9 cellular contexts compared by ENCODE assay signal in the genomic region with DNA sequence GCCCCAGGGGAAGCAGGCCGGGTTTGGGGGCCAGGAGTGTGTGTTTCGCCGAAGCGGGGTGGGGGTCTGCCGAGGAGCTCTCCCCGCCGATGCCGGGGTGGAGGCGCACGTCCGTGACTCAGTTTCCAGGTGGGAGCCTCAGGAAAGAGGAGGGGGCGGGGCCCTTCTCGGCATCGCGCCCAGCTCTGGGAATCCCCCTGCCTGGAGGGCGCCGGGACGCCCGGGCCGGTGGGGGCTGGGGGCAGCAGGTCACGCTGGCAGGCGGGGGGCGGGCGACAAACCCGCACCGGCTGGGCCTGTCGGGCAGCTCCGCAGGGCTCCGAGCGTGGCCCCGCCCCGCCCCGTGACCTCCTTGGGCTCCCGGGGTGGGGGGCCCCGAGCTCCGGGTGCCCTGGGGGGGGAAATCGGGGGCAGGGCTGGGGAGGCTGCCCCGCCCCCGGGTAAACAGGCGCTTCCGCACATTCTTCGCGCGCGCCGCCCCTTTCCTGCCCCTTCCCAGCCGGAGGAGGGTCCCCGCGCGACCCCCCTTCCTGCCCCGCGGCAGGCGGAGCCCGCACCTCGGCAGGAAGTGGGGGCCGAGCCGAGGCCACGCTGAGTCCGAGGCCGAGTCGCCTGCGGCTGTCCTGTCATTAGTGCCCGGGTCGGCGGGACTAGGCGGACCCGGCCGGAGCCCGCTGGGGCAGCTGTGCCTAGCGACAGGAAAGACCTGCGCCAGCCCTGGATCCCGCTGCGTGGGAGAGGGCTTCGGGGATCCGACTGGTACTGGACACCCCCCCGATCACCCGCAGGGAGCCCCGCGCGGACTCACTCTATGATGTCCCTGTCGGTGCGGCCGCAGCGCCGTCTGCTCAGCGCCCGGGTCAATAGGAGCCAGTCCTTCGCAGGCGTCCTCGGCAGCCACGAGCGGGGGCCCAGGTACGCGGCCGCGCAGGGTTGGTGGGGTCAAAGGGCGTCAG. TPM values are rescaled to one million over a fixed set of nuclear protein-coding genes. Genes with fewer than 3 reads are reported as not detected.
DNase-seq lines count a peak whose midpoint lies in the region; ATAC-seq, FAIRE-seq and TF ChIP-seq lines count a peak whose summit lies in the region.
"Had no signal": no experiment of that assay in that cellular context is flagged by ENCODE, and none has a peak within 500 bp of the region (broad histone marks: within the 10 kb centered on the region; RNA-seq: fewer than 3 reads in every experiment).

No MANE protein-coding gene starts in this region.

- H3K4me1 ChIP-seq in GM12878 (ENCODE audit: control insufficient read depth, insufficient read depth, low read length): peaks cover 4% of the 10 kb centered on the region
- no peaks in the 10 kb centered on the region for H3K4me1 ChIP-seq in iPS-20b (ENCODE audit: insufficient read depth, low read length)
- H3K4me1 ChIP-seq in smooth muscle cell (ENCODE audit: low read depth): peaks cover 12% of the 10 kb centered on the region

- SMC1A ChIA-PET in GM12878 (lab: Charles Lee; ENCODE audit: uncharacterized antibody, unreplicated experiment): interaction anchor here (0.8 to 1.9 kb wide), 7 partner anchors 16 to 43 kb away, joined by 3 to 5 read pairs (median 3); no protein-coding TSS in a partner anchor

- CTCF ChIA-PET in GM12878 (lab: Yijun Ruan, JAX): interaction anchor here (0.9 to 11.3 kb wide), 11 partner anchors 9 to 292 kb away, joined by 3 to 131 read pairs (median 5); partner anchors contain the start of genes ATP6V0D1, CARMIL2, RANBP10 and TSNAXIP1

- H3K4me2 ChIP-seq in GM12878 (ENCODE audit: control insufficient read depth, insufficient read depth) (peak overlapping the region; percentile 86), smooth muscle cell (peak overlapping the region; percentile 100)

- peaks cover 0 to 2% of the 10 kb centered on the region in 2 experiments; a peak in 1 of 4 replicates for H3K27me3 ChIP-seq in GM12878 (replicated peaks in 1 of 2; ENCODE audit: control insufficient read depth in 2 of 2, insufficient read depth in 2 of 2, low read length in 1 of 2)
- H3K27me3 ChIP-seq in iPS-20b (ENCODE audit: insufficient read depth, low read length): peaks cover 95% of the 10 kb centered on the region
- no peaks in the 10 kb centered on the region for H3K27me3 ChIP-seq in smooth muscle cell (ENCODE audit: low read depth)

- RAD21 ChIA-PET in GM12878 (lab: Charles Lee; ENCODE audit: unreplicated experiment): interaction anchor here (0.6 to 2.1 kb wide), 12 partner anchors 9 to 128 kb away, joined by 3 to 11 read pairs (median 4); partner anchors contain the start of genes ATP6V0D1, C16orf86, CARMIL2 and ENKD1

- H3F3A ChIP-seq in smooth muscle cell (ENCODE audit: low read depth): peaks cover 3% of the 10 kb centered on the region

- DNase-seq in NCI-H146 (lab: John Stamatoyannopoulos, UW): peak; percentile 58
- DNase-seq in NCI-H146 treated with DMSO at 0.1 percent for 48 hours (lab: John Stamatoyannopoulos, UW; ENCODE audit: unreplicated experiment): no peak
- DNase-seq in T follicular helper cell (ENCODE audit: low read depth): peak; percentile 65
- DNase-seq in GM12878 (ENCODE audit: low read depth, low spot score): no peak
- DNase-seq in smooth muscle cell (lab: John Stamatoyannopoulos, UW; ENCODE audit: unreplicated experiment): peak; percentile 43
- no peak for DNase-seq in NCI-H187 treated with DMSO at 0.1 percent for 48 hours (lab: John Stamatoyannopoulos, UW)

- H3K9me3 ChIP-seq in GM12878 (replicated peaks; ENCODE audit: control insufficient read depth, insufficient read depth, low read length) (no peaks in the 10 kb centered on the region), iPS-20b (ENCODE audit: insufficient read depth, low read depth, low read length) (no peaks in the 10 kb centered on the region), smooth muscle cell (replicated peaks; ENCODE audit: low read depth) (no peaks in the 10 kb centered on the region)

- 11% methylated on average over 59 of the region's 97 CpGs for WGBS in GM12878 (ENCODE audit: insufficient coverage, insufficient replicate concordance, low lambda C conversion rate, missing lambda C conversion rate)
- 5% methylated on average over 64 of the region's 97 CpGs for WGBS in smooth muscle cell (ENCODE audit: low lambda C conversion rate)

- no peak for TF ChIP-seq RAD21 in GM12878 (IDR thresholded peaks at IDR 0.05; ENCODE audit: insufficient read depth, low read depth, low read length)

- FAIRE-seq in GM12878 (lab: Jason Lieb, UNC): no peak
- FAIRE-seq: A204.1 had no signal

- H3K27ac ChIP-seq in GM12878 (ENCODE audit: control insufficient read depth, insufficient read depth) (peak overlapping the region; percentile 50), iPS-20b (ENCODE audit: low read length) (no peak overlapping the region), smooth muscle cell (ENCODE audit: low read depth) (no peak overlapping the region)

- TF ChIP-seq CTCF in GM12878 (IDR thresholded peaks at IDR 0.05 in 2 of 3, conservative IDR thresholded peaks at IDR 0.05 in 1 of 3; ENCODE audit: control insufficient read depth in 2 of 3, extremely low read depth in 1 of 3, insufficient read depth in 1 of 3, low read depth in 3 of 3, low read length in 3 of 3) (no peak), smooth muscle cell (IDR thresholded peaks at IDR 0.05; ENCODE audit: borderline replicate concordance, insufficient read depth, poor library complexity, severe bottlenecking) (no peak)

- H4K20me1 ChIP-seq in GM12878 (ENCODE audit: control insufficient read depth, insufficient read depth): peaks cover 4% of the 10 kb centered on the region
- peaks cover 100% of the 10 kb centered on the region for H4K20me1 ChIP-seq in smooth muscle cell (ENCODE audit: low read depth)

- H3K4me3 ChIP-seq in GM12878 (peak overlapping the region; percentile 83), iPS-20b (ENCODE audit: low read length) (peak overlapping the region; percentile 60), smooth muscle cell (peak overlapping the region; percentile 83)

- H3K36me3 ChIP-seq in GM12878 (ENCODE audit: control insufficient read depth in 2 of 2, insufficient read depth in 2 of 2, low read length in 1 of 2): peaks cover 3 to 9% of the 10 kb centered on the region in 2 experiments; a peak in 3 of 4 replicates
- H3K36me3 ChIP-seq in iPS-20b (ENCODE audit: insufficient read depth, low read depth, low read length): no peaks in the 10 kb centered on the region
- H3K36me3 ChIP-seq in smooth muscle cell (ENCODE audit: low read depth): no peaks in the 10 kb centered on the region

- ATAC-seq in GM12878 (peak; percentile 67), HG02884 (IDR thresholded peaks at IDR 0.05; ENCODE audit: unreplicated experiment) (no peak)

- TF ChIP-seq EP300 in GM12878 (IDR thresholded peaks at IDR 0.05; ENCODE audit: borderline replicate concordance in 1 of 2, control insufficient read depth in 1 of 2, low read depth in 2 of 2, low read length in 2 of 2): no peak

- 0 out of 2 replicates have a peak, but pooled peaks have one; percentile 54 for TF ChIP-seq POLR2A in GM12878 (IDR thresholded peaks at IDR 0.05; ENCODE audit: low read depth, low read length)

- POLR2A ChIA-PET in GM12878 (lab: Charles Lee): interaction anchor here (0.8 to 2.6 kb wide), 9 partner anchors 9 to 120 kb away, joined by 3 to 13 read pairs (median 3); partner anchors contain the start of gene CTCF

- H3K79me2 ChIP-seq in GM12878 (ENCODE audit: control insufficient read depth, insufficient read depth, low read length) (no peaks in the 10 kb centered on the region), smooth muscle cell (ENCODE audit: low read depth) (peaks cover 2% of the 10 kb centered on the region)

- no TSS peak for BruUV-seq in GM12878 (replicated peaks; lab: Mats Ljungman, UMichigan)

- intact Hi-C loops in GM12878 (cut with micrococcal nuclease; ENCODE audit: unreplicated experiment): no loop called here

- peak overlapping the region; percentile 52 for H2AFZ ChIP-seq in GM12878 (ENCODE audit: control insufficient read depth, low read depth, low read length)
- no peak overlapping the region for H2AFZ ChIP-seq in smooth muscle cell (ENCODE audit: low read depth)

- in situ Hi-C loops in GM12878 (cut with MboI): no loop called here

- H3K9ac ChIP-seq in GM12878 (ENCODE audit: control insufficient read depth, insufficient read depth, low read length): peak overlapping the region; percentile 65
- no peak overlapping the region for H3K9ac ChIP-seq in iPS-20b (ENCODE audit: low read depth, low read length)
- peak overlapping the region; percentile 90 for H3K9ac ChIP-seq in smooth muscle cell (ENCODE audit: low read depth)

RNA-seq across cellular contexts. Expression of gene RIPOR1, which starts 9.3 kb away (rescaled TPM):
- 30.2 and 35.1 TPM in 2 replicates for total RNA-seq in GM12878 (2013; cell fraction: nucleolus; rRNA removed)
- total RNA-seq in GM12878 (2014; rRNA removed) (5.2 and 7.0 TPM in 2 replicates), GM12878 (2014; rRNA removed; fragmentation: Illumina TruSeq; extraction: Trizol) (2.6 and 2.8 TPM in 2 replicates), GM12878 (2021) (28.5 and 37.0 TPM in 2 replicates), smooth muscle cell (10.7 and 26.6 TPM in 2 replicates)
- 6.2 TPM for polyA plus RNA-seq in GM12878 (2011; ENCODE audit: low read depth)
- polyA plus RNA-seq in GM12878 (2011; rRNA removed) (1.2 and 2.0 TPM in 2 replicates), GM12878 (2014; fragmentation: Illumina TruSeq; extraction: Trizol) (7.0 and 7.9 TPM in 2 replicates), GM12878 (2014; fragmentation: Nextera tagmentation; extraction: Ambion mirVana) (under 1 TPM; 0.13 to 0.47 TPM), GM12878 (2014; rRNA removed) (10.5 and 11.6 TPM in 2 replicates), GM12878 (2016; fragmentation: Nextera tagmentation; extraction: Ambion mirVana) (10 to 100 TPM; 12.9 to 15.9 TPM), smooth muscle cell (47.3 and 57.2 TPM in 2 replicates)
- 1.1 and 1.9 TPM in 2 replicates for polyA plus RNA-seq in GM12878 (2011; cell fraction: cytosol; rRNA removed)
- polyA plus RNA-seq in GM12878 (2011; cell fraction: nucleus; rRNA removed): 23.0 and 23.5 TPM in 2 replicates
- polyA plus RNA-seq in GM12878 (2012): 21.5 and 24.4 TPM in 2 replicates
- 2.4 and 3.7 TPM in 2 replicates for polyA minus RNA-seq in GM12878 (2011; rRNA and poly(A)+ RNA removed)
- polyA minus RNA-seq in GM12878 (2011; cell fraction: cytosol; rRNA and poly(A)+ RNA removed): 3.3 and 3.7 TPM in 2 replicates
- 6.7 and 6.8 TPM in 2 replicates for polyA minus RNA-seq in GM12878 (2011; cell fraction: nucleus; rRNA and poly(A)+ RNA removed)

RNA-seq across cellular contexts. Expression of gene CTCF, which starts 24.4 kb away (rescaled TPM):
- total RNA-seq in GM12878 (2013; cell fraction: nucleolus; rRNA removed): 33.8 and 38.5 TPM in 2 replicates
- total RNA-seq in GM12878 (2014; rRNA removed): 36.7 and 37.3 TPM in 2 replicates
- total RNA-seq in GM12878 (2014; rRNA removed; fragmentation: Illumina TruSeq; extraction: Trizol): 43.8 and 47.9 TPM in 2 replicates
- 42.7 and 43.6 TPM in 2 replicates for total RNA-seq in GM12878 (2021)
- polyA plus RNA-seq in GM12878 (2011; ENCODE audit: low read depth): 20.5 TPM
- 36.1 and 40.1 TPM in 2 replicates for polyA plus RNA-seq in GM12878 (2011; rRNA removed)
- 30.9 and 31.3 TPM in 2 replicates for polyA plus RNA-seq in GM12878 (2011; cell fraction: cytosol; rRNA removed)
- 20.5 and 25.6 TPM in 2 replicates for polyA plus RNA-seq in GM12878 (2011; cell fraction: nucleus; rRNA removed)
- polyA plus RNA-seq in GM12878 (2012): 23.4 and 27.5 TPM in 2 replicates
- 52.8 and 55.0 TPM in 2 replicates for polyA plus RNA-seq in GM12878 (2014; fragmentation: Illumina TruSeq; extraction: Trizol)
- 10 to 100 TPM in 1 of 2 experiments, 1 to 10 TPM in 1; 9.1 to 18.3 TPM for polyA plus RNA-seq in GM12878 (2014; fragmentation: Nextera tagmentation; extraction: Ambion mirVana)
- polyA plus RNA-seq in GM12878 (2014; rRNA removed): 34.7 and 35.8 TPM in 2 replicates
- 10 to 100 TPM; 47.5 to 51.6 TPM for polyA plus RNA-seq in GM12878 (2016; fragmentation: Nextera tagmentation; extraction: Ambion mirVana)
- 47.4 and 57.4 TPM in 2 replicates for polyA minus RNA-seq in GM12878 (2011; rRNA and poly(A)+ RNA removed)
- 18.8 and 22.7 TPM in 2 replicates for polyA minus RNA-seq in GM12878 (2011; cell fraction: cytosol; rRNA and poly(A)+ RNA removed)
- polyA minus RNA-seq in GM12878 (2011; cell fraction: nucleus; rRNA and poly(A)+ RNA removed): 10.6 and 22.3 TPM in 2 replicates
- total RNA-seq in smooth muscle cell: 32.4 and 37.3 TPM in 2 replicates
- 28.4 and 34.8 TPM in 2 replicates for polyA plus RNA-seq in smooth muscle cell

RNA-seq across cellular contexts. Expression of gene AGRP, which starts 54.6 kb away (rescaled TPM):
- total RNA-seq in GM12878 (2013; cell fraction: nucleolus; rRNA removed): not detected in 2 replicates
- total RNA-seq in GM12878 (2014; rRNA removed) (not detected in 2 replicates), GM12878 (2014; rRNA removed; fragmentation: Illumina TruSeq; extraction: Trizol) (not detected in 2 replicates), GM12878 (2021) (not detected in 2 replicates), smooth muscle cell (not detected in 2 replicates)
- not detected for polyA plus RNA-seq in GM12878 (2011; ENCODE audit: low read depth)
- polyA plus RNA-seq in GM12878 (2011; rRNA removed) (not detected in 2 replicates), GM12878 (2014; fragmentation: Illumina TruSeq; extraction: Trizol) (not detected in 2 replicates), GM12878 (2014; fragmentation: Nextera tagmentation; extraction: Ambion mirVana) (under 1 TPM; 0.16 to 0.34 TPM), GM12878 (2014; rRNA removed) (0.27 TPM in 1 of 2 replicates, not detected in the other), GM12878 (2016; fragmentation: Nextera tagmentation; extraction: Ambion mirVana) (under 1 TPM; 0.72 to 0.75 TPM), smooth muscle cell (not detected in 2 replicates)
- not detected in 2 replicates for polyA plus RNA-seq in GM12878 (2011; cell fraction: cytosol; rRNA removed)
- polyA plus RNA-seq in GM12878 (2011; cell fraction: nucleus; rRNA removed): not detected in 2 replicates
- 0.27 TPM in 1 of 2 replicates, not detected in the other for polyA plus RNA-seq in GM12878 (2012)
- not detected in 2 replicates for polyA minus RNA-seq in GM12878 (2011; rRNA and poly(A)+ RNA removed)
- not detected in 2 replicates for polyA minus RNA-seq in GM12878 (2011; cell fraction: cytosol; rRNA and poly(A)+ RNA removed)
- not detected in 2 replicates for polyA minus RNA-seq in GM12878 (2011; cell fraction: nucleus; rRNA and poly(A)+ RNA removed)

RNA-seq across cellular contexts. Expression of gene ATP6V0D1, which starts 57.0 kb away (rescaled TPM):
- 17.4 and 19.9 TPM in 2 replicates for total RNA-seq in GM12878 (2013; cell fraction: nucleolus; rRNA removed)
- total RNA-seq in GM12878 (2014; rRNA removed) (72.4 and 73.8 TPM in 2 replicates), GM12878 (2014; rRNA removed; fragmentation: Illumina TruSeq; extraction: Trizol) (41.8 and 50.2 TPM in 2 replicates), GM12878 (2021) (67.7 and 71.6 TPM in 2 replicates), smooth muscle cell (74.7 and 96.8 TPM in 2 replicates)
- 36.5 TPM for polyA plus RNA-seq in GM12878 (2011; ENCODE audit: low read depth)
- polyA plus RNA-seq in GM12878 (2011; rRNA removed) (24.5 and 56.5 TPM in 2 replicates), GM12878 (2014; fragmentation: Illumina TruSeq; extraction: Trizol) (35.1 and 72.2 TPM in 2 replicates), GM12878 (2014; fragmentation: Nextera tagmentation; extraction: Ambion mirVana) (10 to 100 TPM; 28.1 to 30.2 TPM), GM12878 (2014; rRNA removed) (69.0 and 81.4 TPM in 2 replicates), GM12878 (2016; fragmentation: Nextera tagmentation; extraction: Ambion mirVana) (100 to 1,000 TPM; 126 to 141 TPM), smooth muscle cell (114 and 128 TPM in 2 replicates)
- polyA plus RNA-seq in GM12878 (2011; cell fraction: cytosol; rRNA removed): 108 and 129 TPM in 2 replicates
- polyA plus RNA-seq in GM12878 (2011; cell fraction: nucleus; rRNA removed): 47.1 and 63.7 TPM in 2 replicates
- polyA plus RNA-seq in GM12878 (2012): 48.2 and 55.4 TPM in 2 replicates
- 121 and 140 TPM in 2 replicates for polyA minus RNA-seq in GM12878 (2011; rRNA and poly(A)+ RNA removed)
- 42.8 and 49.1 TPM in 2 replicates for polyA minus RNA-seq in GM12878 (2011; cell fraction: cytosol; rRNA and poly(A)+ RNA removed)
- 13.9 and 24.0 TPM in 2 replicates for polyA minus RNA-seq in GM12878 (2011; cell fraction: nucleus; rRNA and poly(A)+ RNA removed)

Comparison
In these comparisons a context has a peak if more than half of its experiments do, and no peak if none do; other contexts are left out.
1. DNase-seq: peak in NCI-H146 (single experiment), T follicular helper cell (single experiment) and smooth muscle cell (single experiment); none in NCI-H146 treated with DMSO at 0.1 percent for 48 hours (single experiment), GM12878 (single experiment) and NCI-H187 treated with DMSO at 0.1 percent for 48 hours (single experiment).
2. Peak in every context shown above with its lines, with median percentiles within 50 percentile points of each other: H3K4me3 ChIP-seq.